In the genomic region with DNA sequence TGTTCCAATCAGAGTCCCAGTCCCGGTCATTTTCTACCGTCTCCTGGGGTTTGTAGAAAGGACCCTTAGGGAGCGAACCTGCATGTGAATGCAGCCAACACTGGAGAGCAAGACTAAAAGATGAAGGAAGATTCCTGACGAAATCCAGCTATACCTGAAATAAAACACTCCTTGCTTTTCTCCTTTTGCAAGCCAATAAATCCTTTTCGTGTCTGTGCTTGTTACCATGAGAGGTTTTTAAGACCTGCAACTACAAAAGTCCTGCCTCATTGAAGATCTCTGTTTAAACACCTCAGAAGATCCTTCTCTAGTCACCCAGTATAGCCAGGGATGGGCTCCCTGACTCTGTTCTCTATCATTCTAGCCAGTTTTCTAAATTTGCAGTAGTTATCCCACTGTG, we compare ENCODE assay signal across 22 cellular contexts. TPM values are rescaled to one million over a fixed set of nuclear protein-coding genes. Genes with fewer than 3 reads are reported as not detected.
DNase-seq lines count a peak whose midpoint lies in the region; ATAC-seq and TF ChIP-seq lines count a peak whose summit lies in the region.
"Had no signal": no experiment of that assay in that cellular context is flagged by ENCODE, and none has a peak within 500 bp of the region (broad histone marks: within the 10 kb centered on the region; RNA-seq: fewer than 3 reads in every experiment).

No MANE protein-coding gene starts in this region.

- H3K27me3 Mint-ChIP-seq in activated CD8-positive, alpha-beta memory T cell treated with anti-CD3 and anti-CD28 coated beads, Interleukin-2, amount 10 ng/mL, durations not matched to agents 7 days and 5 days: no peaks in the 10 kb centered on the region

- no peaks in the 10 kb centered on the region for H3K9me3 Mint-ChIP-seq in activated CD8-positive, alpha-beta memory T cell treated with anti-CD3 and anti-CD28 coated beads, Interleukin-2, amount 10 ng/mL, durations not matched to agents 7 days and 5 days (ENCODE audit: low read depth)

- no peak overlapping the region for H3K4me3 Mint-ChIP-seq in activated CD8-positive, alpha-beta memory T cell treated with anti-CD3 and anti-CD28 coated beads, Interleukin-2, amount 10 ng/mL, durations not matched to agents 7 days and 5 days

- peak overlapping the region; percentile 34 for H3K27ac Mint-ChIP-seq in activated CD8-positive, alpha-beta memory T cell treated with anti-CD3 and anti-CD28 coated beads, Interleukin-2, amount 10 ng/mL, durations not matched to agents 7 days and 5 days

- CTCF ChIA-PET in activated CD8-positive, alpha-beta memory T cell treated with anti-CD3 and anti-CD28 coated beads, Interleukin-2, amount 10 ng/mL, durations not matched to agents 7 days and 5 days (lab: Charles Lee): interaction anchor here (0.6 to 22.1 kb wide), 6 partner anchors 10 to 328 kb away, joined by 3 to 405 read pairs (median 28); partner anchors contain the start of genes RGS14 and SLC34A1

- H3K4me1 Mint-ChIP-seq in activated CD8-positive, alpha-beta memory T cell treated with anti-CD3 and anti-CD28 coated beads, Interleukin-2, amount 10 ng/mL, durations not matched to agents 7 days and 5 days: peaks cover 44% of the 10 kb centered on the region

- TF ChIP-seq CTCF in RWPE2 (IDR thresholded peaks at IDR 0.05; ENCODE audit: poor library complexity, severe bottlenecking): no peak
- no peak for TF ChIP-seq CTCF in omental fat pad (IDR thresholded peaks at IDR 0.05)

- H3K4me3 ChIP-seq in RWPE2 (ENCODE audit: severe bottlenecking): no peak overlapping the region
- H3K4me3 ChIP-seq in effector memory CD4-positive, alpha-beta T cell (ENCODE audit: insufficient read depth, low read depth, low read length, poor library complexity, severe bottlenecking): no peak overlapping the region
- no peak overlapping the region for H3K4me3 ChIP-seq in skin epidermis
- H3K4me3 ChIP-seq: heart left ventricle, lower lobe of right lung, smooth muscle cell, tibial artery had no signal

- peaks cover 17% of the 10 kb centered on the region for H3K4me1 ChIP-seq in RWPE2 (ENCODE audit: insufficient read depth, poor library complexity, severe bottlenecking)
- H3K4me1 ChIP-seq in effector memory CD4-positive, alpha-beta T cell (ENCODE audit: control insufficient read depth, insufficient read depth, low read length, poor library complexity, severe bottlenecking): peaks cover 48% of the 10 kb centered on the region

- no peaks in the 10 kb centered on the region; the same call in 1 of the 2 replicates for H3K36me3 ChIP-seq in RWPE2 (ENCODE audit: low read depth)
- H3K36me3 ChIP-seq in effector memory CD4-positive, alpha-beta T cell (ENCODE audit: control insufficient read depth, insufficient read depth, low read length): peaks cover 8% of the 10 kb centered on the region
- H3K36me3 ChIP-seq: heart left ventricle, lower lobe of right lung had no signal

- H3K27ac ChIP-seq in RWPE2 (ENCODE audit: poor library complexity, severe bottlenecking) (peak overlapping the region; percentile 7), skin epidermis (peak overlapping the region in 13 of 21 experiments; percentile 32 to 88 (median 75))
- H3K27ac ChIP-seq in effector memory CD4-positive, alpha-beta T cell (ENCODE audit: insufficient read depth, low read length, poor library complexity, severe bottlenecking): peak overlapping the region; percentile 59
- H3K27ac ChIP-seq: heart left ventricle, lower lobe of right lung, tibial artery had no signal

- no peaks in the 10 kb centered on the region for H3K9me3 ChIP-seq in RWPE2 (ENCODE audit: severe bottlenecking)
- no peaks in the 10 kb centered on the region for H3K9me3 ChIP-seq in effector memory CD4-positive, alpha-beta T cell (ENCODE audit: control insufficient read depth, low read length)
- H3K9me3 ChIP-seq: heart left ventricle, lower lobe of right lung, tibial artery had no signal

- H3K36me3 Mint-ChIP-seq in activated CD8-positive, alpha-beta memory T cell treated with anti-CD3 and anti-CD28 coated beads, Interleukin-2, amount 10 ng/mL, durations not matched to agents 7 days and 5 days: peaks cover 13% of the 10 kb centered on the region

- no peak for DNase-seq in activated CD8-positive, alpha-beta memory T cell treated with anti-CD3 and anti-CD28 coated beads, Interleukin-2, amount 10 ng/mL, durations not matched to agents 7 days and 5 days
- DNase-seq in activated CD8-positive, alpha-beta memory T cell treated with anti-CD3 and anti-CD28 coated beads, Interleukin-2, amount 50 U/mL, for 4 hours: no peak
- DNase-seq in RWPE2 (ENCODE audit: low spot score) (no peak), omental fat pad (ENCODE audit: low spot score) (no peak)
- DNase-seq in effector memory CD4-positive, alpha-beta T cell: no peak
- DNase-seq in stimulated activated CD8-positive, alpha-beta memory T cell treated with anti-CD3 and anti-CD28 coated beads, Interleukin-4, amount 100 ng/mL, for 48 hours: no peak
- DNase-seq: activated CD4-positive, CD25-positive, alpha-beta regulatory T cell treated with anti-CD3 and anti-CD28 coated beads, Interleukin-2, amount 50 U/mL, for 72 hours; amniotic stem cell; DND-41; heart left ventricle; lower lobe of right lung; NCI-H1436; NCI-H2171; posterior cingulate gyrus; SIG-M5; T-helper 9 cell; tibial artery had no signal

- ATAC-seq in activated CD8-positive, alpha-beta memory T cell treated with anti-CD3 and anti-CD28 coated beads, Interleukin-2, amount 10 ng/mL, durations not matched to agents 7 days and 5 days: no peak
- ATAC-seq in RWPE2 (ENCODE audit: low read depth) (no peak), omental fat pad (ENCODE audit: low FRiP score) (no peak), HG03175 (IDR thresholded peaks at IDR 0.05; ENCODE audit: unreplicated experiment) (no peak)
- ATAC-seq: heart left ventricle, lower lobe of right lung had no signal

- H3K27me3 ChIP-seq in RWPE2 (ENCODE audit: insufficient read depth, poor library complexity, severe bottlenecking): no peaks in the 10 kb centered on the region
- H3K27me3 ChIP-seq in effector memory CD4-positive, alpha-beta T cell (replicated peaks; ENCODE audit: control insufficient read depth, insufficient read depth, low read length, poor library complexity, severe bottlenecking): no peaks in the 10 kb centered on the region
- H3K27me3 ChIP-seq: heart left ventricle had no signal

RNA-seq across cellular contexts. Expression of gene SLC34A1, which starts 10.0 kb away (rescaled TPM):
- total RNA-seq in activated CD8-positive, alpha-beta memory T cell treated with anti-CD3 and anti-CD28 coated beads, Interleukin-2, amount 10 ng/mL, durations not matched to agents 7 days and 5 days: under 1 TPM; 0.19 to 0.85 TPM
- total RNA-seq in omental fat pad: not detected
- total RNA-seq: cardiac septum, heart left ventricle, lower lobe of right lung, smooth muscle cell had no signal

RNA-seq across cellular contexts. Expression of gene RGS14, which starts 16.5 kb away (rescaled TPM):
- total RNA-seq in activated CD8-positive, alpha-beta memory T cell treated with anti-CD3 and anti-CD28 coated beads, Interleukin-2, amount 10 ng/mL, durations not matched to agents 7 days and 5 days: 10 to 100 TPM; 52.3 to 93.0 TPM
- total RNA-seq in omental fat pad: 10 to 100 TPM in 1 of 4 donors, 1 to 10 TPM in 3; 7.1 to 25.1 (median 8.2) TPM

RNA-seq across cellular contexts. Expression of gene LMAN2, which starts 22.7 kb away (rescaled TPM):
- total RNA-seq in activated CD8-positive, alpha-beta memory T cell treated with anti-CD3 and anti-CD28 coated beads, Interleukin-2, amount 10 ng/mL, durations not matched to agents 7 days and 5 days: 100 to 1,000 TPM; 133 to 140 TPM
- total RNA-seq in omental fat pad: 100 to 1,000 TPM; 129 to 164 (median 144) TPM

RNA-seq across cellular contexts. Expression of gene PFN3, which starts 26.2 kb away (rescaled TPM):
- total RNA-seq in activated CD8-positive, alpha-beta memory T cell treated with anti-CD3 and anti-CD28 coated beads, Interleukin-2, amount 10 ng/mL, durations not matched to agents 7 days and 5 days: not detected
- not detected for total RNA-seq in omental fat pad
- total RNA-seq: cardiac septum, heart left ventricle, lower lobe of right lung, OCI-LY7, smooth muscle cell had no signal

RNA-seq across cellular contexts. Expression of gene F12, which starts 35.2 kb away (rescaled TPM):
- total RNA-seq in activated CD8-positive, alpha-beta memory T cell treated with anti-CD3 and anti-CD28 coated beads, Interleukin-2, amount 10 ng/mL, durations not matched to agents 7 days and 5 days: 1 to 10 TPM; 1.3 to 2.2 TPM
- 1 to 10 TPM in 1 of 4 donors, under 1 TPM in 3; 0.38 to 3.0 (median 0.63) TPM for total RNA-seq in omental fat pad
- total RNA-seq: cardiac septum had no signal

Comparison
In these comparisons a context has a peak if more than half of its experiments do, and no peak if none do; other contexts are left out.
1. H3K27ac ChIP-seq: peak in every context shown above with its lines; median percentile 75 in skin epidermis; 59 in effector memory CD4-positive, alpha-beta T cell; 7 in RWPE2.